Comparison of ENCODE assay signal across 17 cellular contexts in genomic region chr3:41915353-41915752, GRCh38.
"Had no signal": no experiment of that assay in that cellular context is flagged by ENCODE, and none has a peak within 500 bp of the region (broad histone marks: within the 10 kb centered on the region; RNA-seq: fewer than 3 reads in every experiment).

No MANE protein-coding gene starts in this region.

- FAIRE-seq: frontal cortex, kidney had no signal

- ATAC-seq: left lobe of liver, natural killer cell, right lobe of liver had no signal

- DNase-seq: dorsolateral prefrontal cortex; effector CD4-positive, alpha-beta T cell; hypothalamus; immature natural killer cell; kidney; natural killer cell; right lobe of liver; stimulated activated CD4-positive, alpha-beta T cell treated with anti-CD3 and anti-CD28 coated beads, Interleukin-12 subunit alpha, Interleukin-12 subunit beta, amount 100 ng/mL, for 4 hours; stimulated activated CD4-positive, alpha-beta T cell treated with anti-CD3 and anti-CD28 coated beads, Interleukin-1b, Interleukin-23, amount 100 ng/mL, for 48 hours; stimulated activated CD4-positive, alpha-beta T cell treated with anti-CD3 and anti-CD28 coated beads, Interleukin-4, amount 100 ng/mL, for 1 hour; stimulated activated CD8-positive, alpha-beta memory T cell treated with anti-CD3 and anti-CD28 coated beads, Interleukin-4, amount 100 ng/mL, for 48 hours; stimulated activated naive CD4-positive, alpha-beta T cell treated with Interleukin-2 at 50 U/mL for 16 hours; stomach; thyroid gland; trophoblast cell had no signal
